In the genomic region with DNA sequence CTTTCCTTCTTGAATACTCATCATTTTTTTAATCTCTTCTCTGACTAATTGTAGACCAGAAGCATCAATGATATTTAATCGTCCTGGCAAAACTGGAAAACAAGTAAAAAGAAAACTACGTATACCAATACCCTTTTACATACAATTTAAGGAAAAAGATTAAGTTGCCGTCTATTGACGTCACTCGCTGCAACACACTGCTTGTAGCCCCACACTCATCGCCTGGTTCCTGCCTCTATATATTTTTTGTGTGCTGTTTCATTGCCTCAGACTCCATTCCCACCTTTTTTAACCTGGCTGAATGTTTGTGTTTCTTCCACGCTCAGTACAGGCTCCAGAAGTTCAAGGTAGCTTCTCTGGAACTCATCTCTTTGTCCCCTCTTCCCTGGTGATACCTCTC, we compare ENCODE assay signal across 6 cellular contexts.
"Had no signal": no experiment of that assay in that cellular context is flagged by ENCODE, and none has a peak within 500 bp of the region (broad histone marks: within the 10 kb centered on the region; RNA-seq: fewer than 3 reads in every experiment).

No MANE protein-coding gene starts in this region.

- H3K27ac ChIP-seq: HL-60, KMS-11 had no signal

- H3K9ac ChIP-seq: KMS-11 had no signal

- H3K4me2 ChIP-seq: KMS-11 had no signal

- FAIRE-seq: HTR-8/SVneo had no signal

- DNase-seq: IMR-90, KBM-7, KG1 had no signal
